8 cellular contexts compared by ENCODE assay signal in the genomic region with DNA sequence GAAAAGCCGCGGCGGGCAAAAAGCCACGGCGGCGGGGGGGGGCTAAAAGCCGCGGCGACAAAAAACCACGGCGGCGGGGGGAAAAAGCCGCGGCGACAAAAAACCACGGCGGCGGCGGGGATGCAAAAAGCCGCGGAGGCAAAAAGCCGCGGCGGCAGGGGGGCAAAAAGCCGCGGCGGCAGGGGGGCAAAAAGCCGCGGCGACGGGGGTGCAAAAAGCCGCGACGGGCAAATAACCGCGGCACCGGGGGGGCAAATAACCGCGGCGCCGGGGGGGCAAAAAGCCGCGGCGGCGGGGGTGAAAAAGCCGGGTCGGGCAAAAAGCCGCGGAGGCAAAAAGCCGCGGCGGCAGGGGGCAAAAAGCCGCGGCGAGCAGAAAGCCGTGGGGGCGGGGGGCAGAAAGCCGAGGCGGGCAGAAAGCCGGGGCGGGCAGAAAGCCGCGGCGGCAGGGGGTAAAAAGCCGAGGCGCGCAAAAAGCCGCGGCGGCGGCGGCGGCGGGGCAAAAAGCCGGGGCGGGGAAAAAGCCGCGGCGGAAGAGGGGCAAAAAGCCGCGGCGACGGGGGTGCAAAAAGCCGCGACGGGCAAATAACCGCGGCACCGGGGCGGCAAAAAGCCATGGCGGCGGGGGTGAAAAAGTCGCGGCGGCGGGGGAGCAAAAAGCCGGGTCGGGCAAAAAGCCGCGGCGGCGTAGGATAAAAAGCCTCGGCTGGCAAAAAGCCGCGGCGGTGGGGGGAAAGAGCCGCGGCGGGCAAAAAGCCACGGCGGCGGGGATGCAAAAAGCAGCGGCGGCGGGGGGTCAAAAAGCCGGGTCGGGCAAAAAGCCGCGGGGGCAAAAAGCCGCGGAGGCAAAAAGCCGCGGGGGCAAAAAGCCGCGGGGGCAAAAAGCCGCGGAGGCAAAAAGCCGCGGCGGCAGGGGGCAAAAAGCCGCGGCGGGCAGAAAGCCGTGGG.
DNase-seq lines count a peak whose midpoint lies in the region; ATAC-seq and TF ChIP-seq lines count a peak whose summit lies in the region.
"Not testable (repeated sequence)": the region's sequence is repeated elsewhere in the genome, so short reads cannot be mapped to it uniquely, and the experiment has no call there.

No MANE protein-coding gene starts in this region.

- not testable (repeated sequence) for H3K36me3 Mint-ChIP-seq in CD4-positive, alpha-beta T cell (ENCODE audit: low read depth); activated CD4-positive, alpha-beta T cell treated with anti-CD3 and anti-CD28 coated beads, Interleukin-2, amount 10 ng/mL, durations not matched to agents 7 days and 5 days (ENCODE audit: low read depth); type B pancreatic cell

- H3K4me3 ChIP-seq in epithelial cell of proximal tubule (ENCODE audit: low read depth, low read length) (peak overlapping the region; percentile 45), retinal pigment epithelial cell (ENCODE audit: low read length) (peak overlapping the region; percentile 18)

- CTCF ChIA-PET in CD4-positive, alpha-beta T cell (lab: Charles Lee); activated CD4-positive, alpha-beta T cell treated with anti-CD3 and anti-CD28 coated beads, Interleukin-2, amount 10 ng/mL, durations not matched to agents 7 days and 5 days (lab: Charles Lee): not testable (repeated sequence)

- H3K4me3 Mint-ChIP-seq in CD4-positive, alpha-beta T cell = peak overlapping the region; percentile 60
- H3K4me3 Mint-ChIP-seq in activated CD4-positive, alpha-beta T cell treated with anti-CD3 and anti-CD28 coated beads, Interleukin-2, amount 10 ng/mL, durations not matched to agents 7 days and 5 days = peak overlapping the region; percentile 27
- not testable (repeated sequence) for H3K4me3 Mint-ChIP-seq in type B pancreatic cell

- intact Hi-C loops in CD4-positive, alpha-beta T cell (cut with DNase I, micrococcal nuclease) = not testable (repeated sequence)

- DNase-seq in CD4-positive, alpha-beta T cell = peak in 1 of 10 experiments; percentile 2
- DNase-seq in LoVo (ENCODE audit: low spot score) (peak; percentile 0), astrocyte of the hippocampus (ENCODE audit: low read depth, low spot score) (peak; percentile 42), left kidney (ENCODE audit: low read depth, low spot score) (peak; percentile 19), type B pancreatic cell (ENCODE audit: extremely low spot score, unreplicated experiment) (peak; percentile 60)
- not testable (repeated sequence) for DNase-seq in activated CD4-positive, alpha-beta T cell treated with anti-CD3 and anti-CD28 coated beads, Interleukin-2, amount 10 ng/mL, durations not matched to agents 7 days and 5 days; epithelial cell of proximal tubule (ENCODE audit: low read depth); retinal pigment epithelial cell (ENCODE audit: low read depth)

- ATAC-seq in CD4-positive, alpha-beta T cell (ENCODE audit: poor library complexity) = not testable (repeated sequence)

- H3K27ac ChIP-seq in CD4-positive, alpha-beta T cell (ENCODE audit: low read depth, low read length) = not testable (repeated sequence)

- not testable (repeated sequence) for H3K9me3 Mint-ChIP-seq in CD4-positive, alpha-beta T cell; activated CD4-positive, alpha-beta T cell treated with anti-CD3 and anti-CD28 coated beads, Interleukin-2, amount 10 ng/mL, durations not matched to agents 7 days and 5 days; type B pancreatic cell

- not testable (repeated sequence) for H3K27ac Mint-ChIP-seq in CD4-positive, alpha-beta T cell; activated CD4-positive, alpha-beta T cell treated with anti-CD3 and anti-CD28 coated beads, Interleukin-2, amount 10 ng/mL, durations not matched to agents 7 days and 5 days; type B pancreatic cell

- not testable (repeated sequence) for H3K4me1 Mint-ChIP-seq in CD4-positive, alpha-beta T cell (ENCODE audit: low read depth); activated CD4-positive, alpha-beta T cell treated with anti-CD3 and anti-CD28 coated beads, Interleukin-2, amount 10 ng/mL, durations not matched to agents 7 days and 5 days; type B pancreatic cell (ENCODE audit: unreplicated experiment)

- H3K27me3 Mint-ChIP-seq in CD4-positive, alpha-beta T cell = peaks cover 10% of the 10 kb centered on the region
- H3K27me3 Mint-ChIP-seq in activated CD4-positive, alpha-beta T cell treated with anti-CD3 and anti-CD28 coated beads, Interleukin-2, amount 10 ng/mL, durations not matched to agents 7 days and 5 days; type B pancreatic cell: not testable (repeated sequence)

- POLR2A ChIA-PET in CD4-positive, alpha-beta T cell (lab: Charles Lee); activated CD4-positive, alpha-beta T cell treated with anti-CD3 and anti-CD28 coated beads, Interleukin-2, amount 10 ng/mL, durations not matched to agents 7 days and 5 days (lab: Charles Lee): not testable (repeated sequence)

- TF ChIP-seq CTCF in CD4-positive, alpha-beta T cell (IDR thresholded peaks at IDR 0.05); epithelial cell of proximal tubule (conservative IDR thresholded peaks at IDR 0.05; ENCODE audit: low read depth, low read length); retinal pigment epithelial cell (conservative IDR thresholded peaks at IDR 0.05; ENCODE audit: low read depth, low read length); type B pancreatic cell (conservative IDR thresholded peaks at IDR 0.05): not testable (repeated sequence)

- not testable (repeated sequence) for H3K27me3 ChIP-seq in CD4-positive, alpha-beta T cell (ENCODE audit: control insufficient read depth, insufficient read depth, low read length)

- H3K9me3 ChIP-seq in CD4-positive, alpha-beta T cell (ENCODE audit: control insufficient read depth, low read length) = not testable (repeated sequence)
